In the genomic region with DNA sequence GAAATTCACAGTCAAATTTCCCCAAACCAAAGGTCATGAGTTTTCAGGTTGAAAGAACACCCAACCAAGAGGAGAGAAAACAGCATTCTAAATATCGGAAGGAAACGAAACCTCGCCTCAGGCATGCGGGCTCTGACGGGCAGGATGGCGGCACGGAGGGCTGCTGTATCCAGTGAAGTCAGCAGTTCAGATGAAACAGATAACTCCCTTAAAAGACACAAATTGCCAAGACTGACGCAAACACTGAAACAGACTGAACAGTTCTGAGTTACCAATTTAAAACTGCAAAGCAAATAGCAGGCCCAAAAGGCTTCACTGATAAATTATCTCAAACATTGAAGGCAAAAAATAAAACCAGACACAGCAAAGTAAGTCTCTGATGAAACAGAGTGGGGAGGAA, we compare ENCODE assay signal across 20 cellular contexts. TPM values are rescaled to one million over a fixed set of nuclear protein-coding genes. Genes with fewer than 3 reads are reported as not detected.
A peak's percentile ranks its signal among the peaks of the same experiment; 100 is the strongest.
DNase-seq lines count a peak whose midpoint lies in the region; ATAC-seq, FAIRE-seq and TF ChIP-seq lines count a peak whose summit lies in the region.
"Had no signal": no experiment of that assay in that cellular context is flagged by ENCODE, and none has a peak within 500 bp of the region (broad histone marks: within the 10 kb centered on the region; RNA-seq: fewer than 3 reads in every experiment).

No MANE protein-coding gene starts in this region.

- H3K9ac ChIP-seq in neural progenitor cell (no peak overlapping the region), kidney (ENCODE audit: low read length in 2 of 2) (no peak overlapping the region)
- H3K9ac ChIP-seq: BLaER1, KMS-11 had no signal

- H3K27me3 ChIP-seq in breast epithelium (no peaks in the 10 kb centered on the region), neural progenitor cell (no peaks in the 10 kb centered on the region)

- TF ChIP-seq CTCF in MCF 10A (IDR thresholded peaks at IDR 0.05; ENCODE audit: unreplicated experiment) (no peak), breast epithelium (IDR thresholded peaks at IDR 0.05) (no peak), neural progenitor cell (IDR thresholded peaks at IDR 0.05) (no peak), kidney (IDR thresholded peaks at IDR 0.05; ENCODE audit: borderline replicate concordance, extremely low read depth, insufficient read depth) (no peak)

- intact Hi-C loops in MCF 10A (cut with micrococcal nuclease) (no loop called here), breast epithelium (cut with DNase I; ENCODE audit: low total_unique reads) (no loop called here), kidney (cut with DNase I) (no loop called here)

- no peaks in the 10 kb centered on the region for H3F3A ChIP-seq in neural progenitor cell (ENCODE audit: low read depth)

- H3K9me3 ChIP-seq in breast epithelium = peaks cover 9 to 10% of the 10 kb centered on the region in 2 donors
- H3K9me3 ChIP-seq in neural progenitor cell (ENCODE audit: low read depth) = no peaks in the 10 kb centered on the region
- H3K9me3 ChIP-seq in kidney (ENCODE audit: control insufficient read depth in 1 of 2, low read length in 2 of 2) = peaks cover 0 to 10% of the 10 kb centered on the region in 2 donors
- H3K9me3 ChIP-seq: HAP-1, SJSA1 had no signal

- H3K27me3 Mint-ChIP-seq in MCF 10A (ENCODE audit: insufficient read depth, unreplicated experiment) (no peaks in the 10 kb centered on the region), neural progenitor cell (ENCODE audit: insufficient read depth, low read depth) (peaks cover 10% of the 10 kb centered on the region)

- H3K4me1 Mint-ChIP-seq in MCF 10A (ENCODE audit: insufficient read depth, unreplicated experiment) = peaks cover 13% of the 10 kb centered on the region
- peaks cover 3% of the 10 kb centered on the region for H3K4me1 Mint-ChIP-seq in neural progenitor cell

- no TSS peak for BruUV-seq in MCF 10A (replicated peaks; lab: Mats Ljungman, UMichigan)

- H3K27ac ChIP-seq in breast epithelium (no peak overlapping the region), neural progenitor cell (no peak overlapping the region), kidney (ENCODE audit: low read depth in 2 of 2, low read length in 2 of 2) (no peak overlapping the region)
- H3K27ac ChIP-seq: BLaER1, KMS-11, PC-9, SJSA1 had no signal

- H3K4me3 Mint-ChIP-seq in MCF 10A (ENCODE audit: unreplicated experiment) (no peak overlapping the region), neural progenitor cell (no peak overlapping the region)

- peaks cover 4 to 18% of the 10 kb centered on the region in 2 donors for H3K4me1 ChIP-seq in breast epithelium
- no peaks in the 10 kb centered on the region for H3K4me1 ChIP-seq in neural progenitor cell
- peaks cover 9 to 11% of the 10 kb centered on the region in 2 donors for H3K4me1 ChIP-seq in kidney (ENCODE audit: control insufficient read depth in 1 of 2, insufficient read depth in 1 of 2, low read depth in 1 of 2, low read length in 2 of 2)
- H3K4me1 ChIP-seq: HAP-1 had no signal

- POLR2A ChIA-PET in MCF 10A (lab: Yijun Ruan, JAX) = interaction anchor here (1.0 to 2.8 kb wide), 3 partner anchors 57 to 339 kb away, joined by 3 to 7 read pairs (median 6); a partner anchor contains a TSS

- no peak for FAIRE-seq in kidney (lab: Jason Lieb, UNC)
- FAIRE-seq: D721Med had no signal

- H3K36me3 ChIP-seq in breast epithelium = no peaks in the 10 kb centered on the region
- H3K36me3 ChIP-seq in neural progenitor cell = no peaks in the 10 kb centered on the region
- peaks cover 7 to 21% of the 10 kb centered on the region in 2 donors for H3K36me3 ChIP-seq in kidney (ENCODE audit: control insufficient read depth in 1 of 2, insufficient read depth in 2 of 2, low read length in 2 of 2)

- H3K4me3 ChIP-seq in breast epithelium (no peak overlapping the region), neural progenitor cell (no peak overlapping the region), kidney (ENCODE audit: low read length in 2 of 2) (no peak overlapping the region)
- H3K4me3 ChIP-seq: BLaER1, HAP-1, PC-9, SJSA1 had no signal

- H4K20me1 ChIP-seq in neural progenitor cell (ENCODE audit: low read depth) = no peaks in the 10 kb centered on the region
- H4K20me1 ChIP-seq: BLaER1 had no signal

- no peak for TF ChIP-seq POLR2A in breast epithelium (IDR thresholded peaks at IDR 0.05)

- H3K36me3 Mint-ChIP-seq in MCF 10A (ENCODE audit: insufficient read depth, unreplicated experiment) (peaks cover 53% of the 10 kb centered on the region), neural progenitor cell (peaks cover 30% of the 10 kb centered on the region)

- in situ Hi-C loops in SK-MEL-5 (cut with HindIII; ENCODE audit: low pct_unique_long_range_greater_than_20kb, low sequenced_read_pairs) = no loop called here

- no peak overlapping the region for H3K4me2 ChIP-seq in neural progenitor cell
- H3K4me2 ChIP-seq: BLaER1, KMS-11, PC-9 had no signal

- DNase-seq in MCF 10A (ENCODE audit: unreplicated experiment) (no peak), breast epithelium (ENCODE audit: low spot score in 2 of 2) (no peak), SK-MEL-5 (ENCODE audit: low read depth, low spot score) (peak; percentile 66), neural progenitor cell (ENCODE audit: low spot score) (no peak), islet precursor cell (no peak), NCI-H748 (lab: John Stamatoyannopoulos, UW; ENCODE audit: unreplicated experiment) (no peak), kidney (no peak)
- DNase-seq: NCI-H1417 treated with DMSO at 0.1 percent for 48 hours, NCI-H187 treated with DMSO at 0.1 percent for 48 hours, NCI-H2227 treated with DMSO at 0.1 percent for 48 hours, NCI-H524, PC-9 had no signal

- no peak for ATAC-seq in GM21367 (IDR thresholded peaks at IDR 0.05; ENCODE audit: unreplicated experiment)

- H3K9me3 Mint-ChIP-seq in MCF 10A (ENCODE audit: unreplicated experiment) = peaks cover 9% of the 10 kb centered on the region
- no peaks in the 10 kb centered on the region for H3K9me3 Mint-ChIP-seq in neural progenitor cell

- H3K27ac Mint-ChIP-seq in MCF 10A (ENCODE audit: low read depth, unreplicated experiment) (peak overlapping the region; percentile 75), neural progenitor cell (peak overlapping the region; percentile 8)

- CTCF ChIA-PET in MCF 10A (lab: Yijun Ruan, JAX) = no interaction called here

- H2AFZ ChIP-seq in neural progenitor cell (replicated peaks) = no peak overlapping the region
- H2AFZ ChIP-seq: PC-9 had no signal

- no peaks in the 10 kb centered on the region for H3K79me2 ChIP-seq in neural progenitor cell (ENCODE audit: low read depth)

RNA-seq across cellular contexts. Expression of a gene that starts 20.6 kb away (rescaled TPM):
- total RNA-seq in MCF 10A (2022) (not detected in 2 replicates), breast epithelium (not detected), neural progenitor cell (ENCODE audit: low replicate concordance) (not detected in 2 replicates), kidney (0.31 TPM)
- total RNA-seq in SK-MEL-5 (2014; rRNA removed; shearing (Covaris generic)) = not detected in 2 replicates
- polyA plus RNA-seq in SK-MEL-5 (2015; cell fraction: cytosol; rRNA removed) = not detected in 2 replicates
- polyA plus RNA-seq in SK-MEL-5 (2015; cell fraction: nucleus; rRNA removed) = 1.4 TPM in 1 of 2 replicates, not detected in the other
- 0.22 TPM for polyA plus RNA-seq in kidney (ENCODE audit: insufficient read depth, low read depth, low replicate concordance)
- total RNA-seq: A172, HT-29, PC-9 had no signal

RNA-seq across cellular contexts. Expression of a gene that starts 49.4 kb away (rescaled TPM):
- not detected in 2 replicates for total RNA-seq in MCF 10A (2022)
- total RNA-seq in breast epithelium = not detected
- 0.77 TPM in 1 of 2 replicates, not detected in the other for total RNA-seq in SK-MEL-5 (2014; rRNA removed; shearing (Covaris generic))
- polyA plus RNA-seq in SK-MEL-5 (2015; cell fraction: cytosol; rRNA removed) = 0.19 and 0.34 TPM in 2 replicates
- polyA plus RNA-seq in SK-MEL-5 (2015; cell fraction: nucleus; rRNA removed) = 13.8 and 14.7 TPM in 2 replicates
- total RNA-seq in neural progenitor cell (ENCODE audit: low replicate concordance) = 0.87 TPM in 1 of 2 replicates, not detected in the other
- total RNA-seq in kidney = 1.8 TPM
- polyA plus RNA-seq in kidney (ENCODE audit: insufficient read depth, low read depth, low replicate concordance) = 0.47 TPM
- total RNA-seq: A172, HT-29, SJSA1 had no signal

RNA-seq across cellular contexts. Expression of a gene that starts 57.3 kb away (rescaled TPM):
- total RNA-seq in MCF 10A (2022) (39.2 and 43.7 TPM in 2 replicates), breast epithelium (10 to 100 TPM; 20.8 to 42.3 (median 40.4) TPM), neural progenitor cell (ENCODE audit: low replicate concordance) (14.5 and 25.9 TPM in 2 replicates), kidney (33.2 TPM)
- 20.6 and 24.8 TPM in 2 replicates for total RNA-seq in SK-MEL-5 (2014; rRNA removed; shearing (Covaris generic))
- polyA plus RNA-seq in SK-MEL-5 (2015; cell fraction: cytosol; rRNA removed) = 34.4 and 44.6 TPM in 2 replicates
- 35.2 and 40.8 TPM in 2 replicates for polyA plus RNA-seq in SK-MEL-5 (2015; cell fraction: nucleus; rRNA removed)
- 39.0 TPM for polyA plus RNA-seq in kidney (ENCODE audit: insufficient read depth, low read depth, low replicate concordance)
